9 cellular contexts compared by ENCODE assay signal in the genomic region with DNA sequence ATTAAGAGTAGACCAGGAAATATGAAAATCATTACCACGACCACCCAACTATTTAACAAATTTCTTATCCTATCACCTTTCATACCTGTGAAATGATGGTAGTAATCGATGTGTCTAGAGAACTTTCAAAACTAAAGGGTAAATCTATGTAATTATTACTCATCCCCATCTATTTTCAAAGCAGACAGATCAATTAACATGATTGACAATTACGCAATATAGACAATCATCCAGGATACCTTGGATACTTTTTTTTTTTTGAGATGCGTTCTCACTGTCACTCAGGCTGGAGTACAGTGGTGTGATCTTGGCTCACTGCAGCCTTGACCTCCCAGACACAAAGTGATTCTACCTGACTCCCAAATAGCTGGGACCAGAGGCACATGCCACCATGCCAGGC.
"Had no signal": no experiment of that assay in that cellular context is flagged by ENCODE, and none has a peak within 500 bp of the region (broad histone marks: within the 10 kb centered on the region; RNA-seq: fewer than 3 reads in every experiment).

No MANE protein-coding gene starts in this region.

- H2AFZ ChIP-seq: GM23338 had no signal

- DNase-seq: H7, HFFc6, Karpas-422, KBM-7 had no signal

- H3K9me3 ChIP-seq: HAP-1 had no signal

- H3K27ac ChIP-seq: KMS-11 had no signal

- FAIRE-seq: HTR-8/SVneo had no signal

- H3K4me2 ChIP-seq: GM23338, KMS-11 had no signal

- H3K4me3 ChIP-seq: GM23338, HAP-1 had no signal

- ATAC-seq: GM23338, HCT116 had no signal

- H3K9ac ChIP-seq: KMS-11 had no signal
